8 cellular contexts compared by ENCODE assay signal in the genomic region with DNA sequence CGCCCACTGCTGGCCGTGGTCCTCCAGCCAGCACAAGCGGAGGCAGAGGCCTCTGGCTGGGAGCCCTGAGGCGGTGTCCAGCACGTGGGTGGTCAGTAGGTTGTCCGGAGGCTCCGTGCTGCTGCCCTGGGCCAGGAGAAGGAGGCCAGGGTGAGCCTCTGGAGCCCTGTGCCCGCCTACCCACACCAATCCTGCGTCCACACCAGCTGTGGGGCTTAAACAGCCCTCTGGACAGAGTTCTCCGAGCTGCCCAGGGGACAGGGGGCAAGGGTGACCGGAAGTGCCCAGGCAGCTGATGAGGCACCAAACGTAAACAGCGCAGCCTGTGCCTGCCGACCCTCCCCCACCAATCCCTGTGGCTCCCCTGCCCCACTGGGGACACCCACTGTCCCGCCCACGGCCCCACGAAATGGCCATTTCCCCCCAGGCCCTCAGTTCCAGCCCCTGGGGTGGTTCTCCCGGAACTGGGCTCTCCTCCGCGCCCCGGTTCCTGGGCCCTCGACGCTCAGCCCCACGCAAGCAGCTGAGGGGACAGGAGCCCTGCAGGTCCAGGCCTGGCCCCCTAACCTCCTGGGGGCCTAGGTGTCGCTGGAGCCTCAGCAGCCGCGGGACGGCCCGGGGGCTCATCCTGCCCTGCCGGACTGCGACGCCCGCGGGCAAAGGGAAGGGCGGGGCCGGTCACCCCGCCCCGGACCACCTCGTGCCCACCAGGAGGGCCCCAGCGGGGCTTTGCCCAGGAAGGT. TPM values are rescaled to one million over a fixed set of nuclear protein-coding genes. Genes with fewer than 3 reads are reported as not detected.
DNase-seq lines count a peak whose midpoint lies in the region; ATAC-seq and TF ChIP-seq lines count a peak whose summit lies in the region.

No MANE protein-coding gene starts in this region.

- intact Hi-C loops in upper lobe of right lung (cut with DNase I), result no loop called here

- H3K27me3 ChIP-seq in duodenal mucosa (ENCODE audit: control insufficient read depth in 1 of 2, insufficient read depth in 2 of 2, low read length in 2 of 2) (no peaks in the 10 kb centered on the region), lung (ENCODE audit: control insufficient read depth, insufficient read depth) (no peaks in the 10 kb centered on the region), upper lobe of right lung (no peaks in the 10 kb centered on the region)

- no peaks in the 10 kb centered on the region for H3K9me3 Mint-ChIP-seq in activated T-cell treated with anti-CD3 and anti-CD28 coated beads, Interleukin-2, amount 50 U/mL, for 24 hours

- peak overlapping the region; percentile 18 to 32 for H3K9ac ChIP-seq in duodenal mucosa (ENCODE audit: low read depth in 1 of 2, low read length in 2 of 2)

- no peak overlapping the region for H3K4me3 Mint-ChIP-seq in activated T-cell treated with anti-CD3 and anti-CD28 coated beads, Interleukin-2, amount 50 U/mL, for 24 hours

- peaks cover 21% of the 10 kb centered on the region for H3K27me3 Mint-ChIP-seq in activated T-cell treated with anti-CD3 and anti-CD28 coated beads, Interleukin-2, amount 50 U/mL, for 24 hours

- 2% methylated on average over 35 to 40 of the region's 40 CpGs for WGBS in lung, 2 donors

- peak overlapping the region; percentile 51 to 63 for H3K4me3 ChIP-seq in duodenal mucosa (ENCODE audit: low read depth in 1 of 2, low read length in 2 of 2)
- H3K4me3 ChIP-seq in lung, result no peak overlapping the region
- peak overlapping the region; percentile 32 for H3K4me3 ChIP-seq in upper lobe of right lung

- peak; percentile 62 for ATAC-seq in lung (ENCODE audit: insufficient read depth, low FRiP score)
- peak; percentile 76 for ATAC-seq in upper lobe of right lung

- H3K4me1 ChIP-seq in duodenal mucosa (ENCODE audit: control insufficient read depth in 1 of 2, insufficient read depth in 2 of 2, low read length in 2 of 2) (peaks cover 7 to 15% of the 10 kb centered on the region in 2 donors), lung (ENCODE audit: control insufficient read depth in 2 of 2, insufficient read depth in 2 of 2, low read length in 2 of 2) (peaks cover 0 to 13% of the 10 kb centered on the region in 2 donors), upper lobe of right lung (peaks cover 13% of the 10 kb centered on the region)

- H3K27ac Mint-ChIP-seq in activated T-cell treated with anti-CD3 and anti-CD28 coated beads, Interleukin-2, amount 50 U/mL, for 24 hours, result no peak overlapping the region

- DNase-seq in activated T-cell treated with anti-CD3 and anti-CD28 coated beads, Interleukin-2, amount 50 U/mL, for 1 hour, result peak; percentile 33
- DNase-seq in activated T-cell treated with anti-CD3 and anti-CD28 coated beads, Interleukin-2, amount 50 U/mL, for 24 hours, result no peak
- peak; percentile 66 for DNase-seq in lung (ENCODE audit: low spot score)
- peak; percentile 87 for DNase-seq in upper lobe of right lung
- no peak for DNase-seq in D341Med (ENCODE audit: low spot score)
- DNase-seq in activated naive CD4-positive, alpha-beta T cell (lab: John Stamatoyannopoulos, UW), result no peak
- DNase-seq in NOMO-1 (lab: John Stamatoyannopoulos, UW; ENCODE audit: unreplicated experiment in 2 of 2), result no peak

- TF ChIP-seq CTCF in lung (IDR thresholded peaks at IDR 0.05; ENCODE audit: control extremely low read depth, extremely low read depth) (no peak), upper lobe of right lung (IDR thresholded peaks at IDR 0.05) (no peak)

- H3K36me3 Mint-ChIP-seq in activated T-cell treated with anti-CD3 and anti-CD28 coated beads, Interleukin-2, amount 50 U/mL, for 24 hours (ENCODE audit: low read depth), result peaks cover 10% of the 10 kb centered on the region

- H3K9me3 ChIP-seq in duodenal mucosa (ENCODE audit: control insufficient read depth in 1 of 2, low read length in 2 of 2) (no peaks in the 10 kb centered on the region), lung (ENCODE audit: control insufficient read depth in 2 of 2, insufficient read depth in 1 of 2, low read length in 1 of 2) (no peaks in the 10 kb centered on the region), upper lobe of right lung (no peaks in the 10 kb centered on the region)

- peaks cover 10% of the 10 kb centered on the region for H3K4me1 Mint-ChIP-seq in activated T-cell treated with anti-CD3 and anti-CD28 coated beads, Interleukin-2, amount 50 U/mL, for 24 hours (ENCODE audit: low read depth)

- H3K36me3 ChIP-seq in duodenal mucosa (ENCODE audit: control insufficient read depth in 1 of 2, insufficient read depth in 2 of 2, low read length in 2 of 2), result peaks cover 0 to 15% of the 10 kb centered on the region in 2 donors
- H3K36me3 ChIP-seq in lung (ENCODE audit: control insufficient read depth in 2 of 2, insufficient read depth in 2 of 2, low read length in 2 of 2), result peaks cover 0 to 13% of the 10 kb centered on the region in 2 donors
- H3K36me3 ChIP-seq in upper lobe of right lung, result peaks cover 9% of the 10 kb centered on the region

- H3K27ac ChIP-seq in duodenal mucosa (ENCODE audit: low read depth, low read length) (no peak overlapping the region), lung (ENCODE audit: low read depth in 1 of 2, low read length in 1 of 2) (no peak overlapping the region), upper lobe of right lung (no peak overlapping the region)

RNA-seq across cellular contexts. Expression of a gene that starts 27.9 kb away (rescaled TPM):
- total RNA-seq in lung (1 to 10 TPM; 2.5 to 5.5 TPM), upper lobe of right lung (7.0 TPM)
- 1 to 10 TPM; 3.6 to 5.8 TPM for polyA plus RNA-seq in lung

RNA-seq across cellular contexts. Expression of a gene that starts 30.0 kb away (rescaled TPM):
- not detected for total RNA-seq in lung
- not detected for polyA plus RNA-seq in lung
- not detected for total RNA-seq in upper lobe of right lung

Comparison
In these comparisons a context has a peak if more than half of its experiments do, and no peak if none do; other contexts are left out.
1. DNase-seq: peak in activated T-cell treated with anti-CD3 and anti-CD28 coated beads, Interleukin-2, amount 50 U/mL, for 1 hour (single experiment), lung (single experiment) and upper lobe of right lung (single experiment); none in activated T-cell treated with anti-CD3 and anti-CD28 coated beads, Interleukin-2, amount 50 U/mL, for 24 hours (single experiment), D341Med (single experiment), activated naive CD4-positive, alpha-beta T cell (0 of 4) and NOMO-1 (0 of 2).